ENCODE assay signal across 9 cellular contexts in genomic region chr9:16869961-16870605, GRCh38. TPM values are rescaled to one million over a fixed set of nuclear protein-coding genes. Genes with fewer than 3 reads are reported as not detected.
A peak's percentile ranks its signal among the peaks of the same experiment; 100 is the strongest.
DNase-seq lines count a peak whose midpoint lies in the region; ATAC-seq, FAIRE-seq and TF ChIP-seq lines count a peak whose summit lies in the region.
"Had no signal": no experiment of that assay in that cellular context is flagged by ENCODE, and none has a peak within 500 bp of the region (broad histone marks: within the 10 kb centered on the region; RNA-seq: fewer than 3 reads in every experiment).

No MANE protein-coding gene starts in this region.

- H3K9me3 Mint-ChIP-seq in stimulated activated naive CD8-positive, alpha-beta T cell treated with anti-CD3 and anti-CD28 coated beads, Interleukin-15, amount 100 ng/mL, for 72 hours: no peaks in the 10 kb centered on the region
- no peaks in the 10 kb centered on the region for H3K9me3 Mint-ChIP-seq in endodermal cell

- H3K4me1 ChIP-seq in endodermal cell (ENCODE audit: control insufficient read depth, insufficient read depth, low read length) (peaks cover 6% of the 10 kb centered on the region), mononuclear cell (ENCODE audit: insufficient read depth, low read length) (peaks cover 16% of the 10 kb centered on the region)

- no peak overlapping the region for H3K27ac ChIP-seq in endodermal cell (ENCODE audit: low read depth, low read length)

- TF ChIP-seq CTCF in endodermal cell (conservative IDR thresholded peaks at IDR 0.05): no peak

- no peak for FAIRE-seq in RCC 7860 (lab: Jason Lieb, UNC)
- FAIRE-seq: G401.6 had no signal

- H3K27me3 ChIP-seq in endodermal cell (ENCODE audit: control insufficient read depth, insufficient read depth, low read length, poor library complexity, severe bottlenecking): peaks cover 53% of the 10 kb centered on the region
- peaks cover 54% of the 10 kb centered on the region for H3K27me3 ChIP-seq in mononuclear cell (ENCODE audit: insufficient read depth, low read length)

- H3K27ac Mint-ChIP-seq in stimulated activated naive CD8-positive, alpha-beta T cell treated with anti-CD3 and anti-CD28 coated beads, Interleukin-15, amount 100 ng/mL, for 72 hours: no peak overlapping the region
- H3K27ac Mint-ChIP-seq in endodermal cell: no peak overlapping the region

- H3K4me3 ChIP-seq in endodermal cell (ENCODE audit: low read length): peak overlapping the region; percentile 84
- H3K4me3 ChIP-seq in mononuclear cell (ENCODE audit: low read length): peak overlapping the region; percentile 20

- H3K9me3 ChIP-seq in endodermal cell (ENCODE audit: control insufficient read depth, low read length) (no peaks in the 10 kb centered on the region), mononuclear cell (ENCODE audit: low read depth, low read length) (no peaks in the 10 kb centered on the region)

- H3K27me3 Mint-ChIP-seq in stimulated activated naive CD8-positive, alpha-beta T cell treated with anti-CD3 and anti-CD28 coated beads, Interleukin-15, amount 100 ng/mL, for 72 hours: peaks cover 63% of the 10 kb centered on the region
- peaks cover 45% of the 10 kb centered on the region for H3K27me3 Mint-ChIP-seq in endodermal cell (ENCODE audit: insufficient read depth)

- H3K9ac ChIP-seq in endodermal cell (ENCODE audit: extremely low read depth, low read length, poor library complexity, severe bottlenecking): no peak overlapping the region

- 0% methylated on average over 5 to 57 of the region's 57 CpGs for WGBS in endodermal cell (ENCODE audit: insufficient coverage in 1 of 2, insufficient read length in 1 of 2), 2 experiments

- DNase-seq in stimulated activated naive CD8-positive, alpha-beta T cell treated with anti-CD3 and anti-CD28 coated beads, Interleukin-15, amount 100 ng/mL, for 72 hours: no peak
- DNase-seq in stimulated activated naive CD8-positive, alpha-beta T cell treated with anti-CD3 and anti-CD28 coated beads, Interleukin-15, Interleukin-2, amounts not matched to agents 100 U/mL and 50 U/mL, for 24 hours: no peak
- DNase-seq in endodermal cell: peak; percentile 78
- no peak for DNase-seq in RCC 7860 (ENCODE audit: low spot score)

- H3K36me3 ChIP-seq in endodermal cell (ENCODE audit: control insufficient read depth, insufficient read depth, low read length): no peaks in the 10 kb centered on the region

- peaks cover 12% of the 10 kb centered on the region for H3K4me1 Mint-ChIP-seq in stimulated activated naive CD8-positive, alpha-beta T cell treated with anti-CD3 and anti-CD28 coated beads, Interleukin-15, amount 100 ng/mL, for 72 hours
- peaks cover 5% of the 10 kb centered on the region for H3K4me1 Mint-ChIP-seq in endodermal cell

- ATAC-seq in stimulated activated naive CD8-positive, alpha-beta T cell treated with anti-CD3 and anti-CD28 coated beads, Interleukin-15, amount 100 ng/mL, for 72 hours: peak; percentile 31
- ATAC-seq in stimulated activated naive CD8-positive, alpha-beta T cell treated with anti-CD3 and anti-CD28 coated beads, Interleukin-15, Interleukin-2, amounts not matched to agents 100 U/mL and 50 U/mL, for 24 hours: no peak
- ATAC-seq in GM18498 (IDR thresholded peaks at IDR 0.05; ENCODE audit: unreplicated experiment) (no peak), HG02623 (IDR thresholded peaks at IDR 0.05; ENCODE audit: unreplicated experiment) (no peak), HG02870 (IDR thresholded peaks at IDR 0.05; ENCODE audit: unreplicated experiment) (no peak)

- no peaks in the 10 kb centered on the region for H3K36me3 Mint-ChIP-seq in endodermal cell (ENCODE audit: low read depth)

- no peak overlapping the region for H3K4me3 Mint-ChIP-seq in stimulated activated naive CD8-positive, alpha-beta T cell treated with anti-CD3 and anti-CD28 coated beads, Interleukin-15, amount 100 ng/mL, for 72 hours
- peak overlapping the region; percentile 82 for H3K4me3 Mint-ChIP-seq in endodermal cell

RNA-seq across cellular contexts. Expression of gene BNC2, which starts 0.4 kb away (rescaled TPM):
- total RNA-seq in endodermal cell (10 to 100 TPM in 1 of 2 donors, 1 to 10 TPM in 1; 3.0 to 10.5 TPM), mononuclear cell (2.5 TPM)
- polyA plus RNA-seq in endodermal cell (2013, experiment 1 of 2): 8.1 TPM
- polyA plus RNA-seq in endodermal cell (2013, experiment 2 of 2): 8.7 TPM
